ENCODE assay signal across 1 cellular context in genomic region chr9:133347985-133348762, GRCh38.
TF ChIP-seq lines count a peak whose summit lies in the region.

Gene MED22 (minus strand): TSS chr9:133348131. CDS start chr9:133346662, 1,469 bp downstream.
Gene RPL7A (plus strand): TSS chr9:133348218. CDS start chr9:133348244, 26 bp downstream.

TF ChIP-seq in K562, 482 proteins besides CTCF, POLR2A, EP300 and RAD21 (continued from another document and continues in another):
- no peak for TF ChIP-seq ZNF609 (CRISPR knock-in tag; IDR thresholded peaks at IDR 0.05; ENCODE audit: borderline replicate concordance)
- TF ChIP-seq HLTF (IDR thresholded peaks at IDR 0.05), result peak; percentile 73; the same call in 1 of the 2 replicates
- 0 out of 2 replicates have a peak, but pooled peaks have one; percentile 18 for TF ChIP-seq SPI1 (IDR thresholded peaks at IDR 0.05; ENCODE audit: borderline replicate concordance, low read depth, low read length)
- TF ChIP-seq GTF2B (IDR thresholded peaks at IDR 0.05; ENCODE audit: extremely low read depth, insufficient read length), result no peak
- no peak for TF ChIP-seq ZNF512 (tag; IDR thresholded peaks at IDR 0.05)
- TF ChIP-seq ZNF408 (CRISPR knock-in tag; IDR thresholded peaks at IDR 0.05; ENCODE audit: low read depth), result no peak
- peak; percentile 98 for TF ChIP-seq KAT7 (CRISPR knock-in tag; IDR thresholded peaks at IDR 0.05; ENCODE audit: borderline replicate concordance)
- no peak for TF ChIP-seq TAL1 (IDR thresholded peaks at IDR 0.05)
- TF ChIP-seq RBM39 (optimal IDR thresholded peaks at IDR 0.05; ENCODE audit: low read depth, low read length), result peak; percentile 97
- TF ChIP-seq MIER1 (IDR thresholded peaks at IDR 0.05; ENCODE audit: low read depth), result no peak
- TF ChIP-seq ZNF830 (CRISPR knock-in tag; IDR thresholded peaks at IDR 0.05), result no peak
- peak in 1 of 2 experiments; percentile 57 for TF ChIP-seq MNT (conservative IDR thresholded peaks at IDR 0.05)
- no peak for TF ChIP-seq MTA2 (IDR thresholded peaks at IDR 0.05; ENCODE audit: low read depth)
- TF ChIP-seq COPS2 (conservative IDR thresholded peaks at IDR 0.05), result no peak
- TF ChIP-seq E2F5 (CRISPR knock-in tag; IDR thresholded peaks at IDR 0.05), result peak; percentile 63; the same call in 1 of the 2 replicates
- no peak; the same call in 1 of the 2 replicates for TF ChIP-seq ZNF695 (CRISPR knock-in tag; IDR thresholded peaks at IDR 0.05)
- no peak for TF ChIP-seq ZNF3 (CRISPR knock-in tag; IDR thresholded peaks at IDR 0.05)
- TF ChIP-seq ZNF24 (IDR thresholded peaks at IDR 0.05), result no peak
- no peak for TF ChIP-seq U2AF1 (optimal IDR thresholded peaks at IDR 0.05; ENCODE audit: low read depth, low read length)
- TF ChIP-seq FOXJ3 (CRISPR knock-in tag; IDR thresholded peaks at IDR 0.05), result no peak
- peak; percentile 76; the same call in 1 of the 2 replicates for TF ChIP-seq SIN3B (IDR thresholded peaks at IDR 0.05; ENCODE audit: low read depth)
- no peak for TF ChIP-seq ZNF57 (CRISPR knock-in tag; IDR thresholded peaks at IDR 0.05)
- TF ChIP-seq ATF7 (IDR thresholded peaks at IDR 0.05), result peak; percentile 71
- no peak for TF ChIP-seq ZNF644 (tag; IDR thresholded peaks at IDR 0.05; ENCODE audit: low read depth)
- TF ChIP-seq C11orf30 (IDR thresholded peaks at IDR 0.05; ENCODE audit: low read depth), result peak; percentile 62
- peak; percentile 12; the same call in 1 of the 2 replicates for TF ChIP-seq ZKSCAN1 (IDR thresholded peaks at IDR 0.05; ENCODE audit: low read depth, low read length)
- TF ChIP-seq ZNF311 (CRISPR knock-in tag; IDR thresholded peaks at IDR 0.05), result no peak
- TF ChIP-seq ARNT (IDR thresholded peaks at IDR 0.05), result peak in 1 of 2 experiments; percentile 67; a peak in 1 of 4 replicates
- no peak for TF ChIP-seq ZNF668 (CRISPR knock-in tag; IDR thresholded peaks at IDR 0.05)
- no peak for TF ChIP-seq GATA2 (CRISPR knock-in tag; IDR thresholded peaks at IDR 0.05)
- no peak for TF ChIP-seq SMARCB1 (IDR thresholded peaks at IDR 0.05; ENCODE audit: insufficient read length, low read depth)
- no peak for TF ChIP-seq BACH1 (tag; IDR thresholded peaks at IDR 0.05)
- TF ChIP-seq ZFP36 (IDR thresholded peaks at IDR 0.05; ENCODE audit: low read depth, low read length, partially characterized antibody), result no peak
- TF ChIP-seq GABPB1 (CRISPR knock-in tag; IDR thresholded peaks at IDR 0.05), result peak; percentile 73
- TF ChIP-seq L3MBTL2 (IDR thresholded peaks at IDR 0.05), result peak; percentile 53; the same call in 1 of the 2 replicates
- TF ChIP-seq YY1 (IDR thresholded peaks at IDR 0.05; ENCODE audit: borderline replicate concordance in 1 of 3, control insufficient read depth in 1 of 3, extremely low read depth in 1 of 3, insufficient read depth in 3 of 3, insufficient read length in 1 of 3, insufficient replicate concordance in 2 of 3, low read depth in 1 of 3, low read length in 2 of 3), result peak; percentile 80 to 93 (median 83)
- peak; percentile 93 for TF ChIP-seq ARHGAP35 (IDR thresholded peaks at IDR 0.05; ENCODE audit: partially characterized antibody)
- peak; percentile 76 for TF ChIP-seq MAX (CRISPR knock-in tag; IDR thresholded peaks at IDR 0.05)
- no peak for TF ChIP-seq ESRRB (CRISPR knock-in tag; IDR thresholded peaks at IDR 0.05; ENCODE audit: borderline replicate concordance)
- TF ChIP-seq ZNF449 (CRISPR knock-in tag; IDR thresholded peaks at IDR 0.05), result 0 out of 2 replicates have a peak, but pooled peaks have one; percentile 17
- peak; percentile 100 for TF ChIP-seq ZZZ3 (IDR thresholded peaks at IDR 0.05)
- no peak for TF ChIP-seq NR0B1 (IDR thresholded peaks at IDR 0.05; ENCODE audit: partially characterized antibody)
- peak; percentile 58; the same call in 1 of the 2 replicates for TF ChIP-seq ELF2 (CRISPR knock-in tag; IDR thresholded peaks at IDR 0.05)
- peak; percentile 42 for TF ChIP-seq CXXC5 (CRISPR knock-in tag; IDR thresholded peaks at IDR 0.05)
- peak; percentile 96 for TF ChIP-seq PHF8 (IDR thresholded peaks at IDR 0.05; ENCODE audit: borderline replicate concordance, low read length)
- 0 out of 2 replicates have a peak, but pooled peaks have one; percentile 42 for TF ChIP-seq PTBP1 (IDR thresholded peaks at IDR 0.05; ENCODE audit: low read depth, low read length)
- TF ChIP-seq SMAD2 (IDR thresholded peaks at IDR 0.05; ENCODE audit: low read depth, low read length), result no peak
- TF ChIP-seq GTF3C2 (IDR thresholded peaks at IDR 0.05; ENCODE audit: borderline replicate concordance, extremely low read depth, insufficient read length), result no peak
- TF ChIP-seq ZNF354B (CRISPR knock-in tag; IDR thresholded peaks at IDR 0.05), result no peak
- peak; percentile 28; the same call in 1 of the 2 replicates for TF ChIP-seq CGGBP1 (CRISPR knock-in tag; IDR thresholded peaks at IDR 0.05)
